ENCODE assay signal across 5 cellular contexts in the genomic region with DNA sequence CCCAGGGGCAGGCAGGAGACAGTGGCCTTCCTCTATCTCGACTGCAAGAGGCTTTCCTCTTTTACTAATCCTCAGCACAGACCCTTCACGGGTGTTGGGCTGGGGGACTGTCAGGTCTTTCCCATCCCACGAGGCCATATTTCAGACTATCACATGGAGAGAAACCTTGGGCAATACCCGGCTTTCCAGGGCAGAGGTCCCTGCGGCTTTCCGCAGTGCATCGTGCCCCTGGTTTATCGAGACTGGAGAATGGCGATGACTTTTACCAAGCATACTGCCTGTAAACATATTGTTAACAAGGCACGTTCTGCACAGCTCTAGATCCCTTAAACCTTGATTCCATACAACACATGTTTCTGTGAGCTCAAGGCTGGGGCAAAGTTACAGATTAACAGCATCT. TPM values are rescaled to one million over a fixed set of nuclear protein-coding genes. Genes with fewer than 3 reads are reported as not detected.
A peak's percentile ranks its signal among the peaks of the same experiment; 100 is the strongest.
DNase-seq lines count a peak whose midpoint lies in the region; ATAC-seq and TF ChIP-seq lines count a peak whose summit lies in the region.
"Not testable (repeated sequence)": the region's sequence is repeated elsewhere in the genome, so short reads cannot be mapped to it uniquely, and the experiment has no call there.
"Had no signal": no experiment of that assay in that cellular context is flagged by ENCODE, and none has a peak within 500 bp of the region (broad histone marks: within the 10 kb centered on the region; RNA-seq: fewer than 3 reads in every experiment).

No MANE protein-coding gene starts in this region.

- H3K4me3 Mint-ChIP-seq in CD4-positive, alpha-beta T cell = peak overlapping the region; percentile 98
- peak overlapping the region; percentile 95 for H3K4me3 Mint-ChIP-seq in activated CD4-positive, alpha-beta T cell treated with anti-CD3 and anti-CD28 coated beads for 36 hours
- H3K4me3 Mint-ChIP-seq in activated naive CD8-positive, alpha-beta T cell treated with anti-CD3 and anti-CD28 coated beads, Interleukin-2, amount 10 ng/mL, durations not matched to agents 7 days and 5 days = peak overlapping the region; percentile 28
- H3K4me3 Mint-ChIP-seq in naive thymus-derived CD8-positive, alpha-beta T cell = peak overlapping the region in 9 of 10 donors; percentile 55 to 98 (median 94)

- peaks cover 18% of the 10 kb centered on the region for H3K36me3 Mint-ChIP-seq in CD4-positive, alpha-beta T cell (ENCODE audit: low read depth)
- H3K36me3 Mint-ChIP-seq in activated CD4-positive, alpha-beta T cell treated with anti-CD3 and anti-CD28 coated beads for 36 hours (ENCODE audit: low read depth); activated naive CD8-positive, alpha-beta T cell treated with anti-CD3 and anti-CD28 coated beads, Interleukin-2, amount 10 ng/mL, durations not matched to agents 7 days and 5 days: not testable (repeated sequence)
- H3K36me3 Mint-ChIP-seq in naive thymus-derived CD8-positive, alpha-beta T cell = peaks cover 0 to 12% (median 4%) of the 10 kb centered on the region in 3 donors

- peaks cover 26% of the 10 kb centered on the region for H3K4me1 Mint-ChIP-seq in CD4-positive, alpha-beta T cell (ENCODE audit: low read depth)
- peaks cover 18% of the 10 kb centered on the region for H3K4me1 Mint-ChIP-seq in activated CD4-positive, alpha-beta T cell treated with anti-CD3 and anti-CD28 coated beads for 36 hours
- H3K4me1 Mint-ChIP-seq in activated naive CD8-positive, alpha-beta T cell treated with anti-CD3 and anti-CD28 coated beads, Interleukin-2, amount 10 ng/mL, durations not matched to agents 7 days and 5 days = not testable (repeated sequence)
- H3K4me1 Mint-ChIP-seq in naive thymus-derived CD8-positive, alpha-beta T cell = peaks cover 9 to 35% (median 24%) of the 10 kb centered on the region in 4 donors

- not testable (repeated sequence) for DNase-seq in CD4-positive, alpha-beta T cell; activated CD4-positive, alpha-beta T cell treated with anti-CD3 and anti-CD28 coated beads for 36 hours; activated naive CD8-positive, alpha-beta T cell treated with anti-CD3 and anti-CD28 coated beads, Interleukin-2, amount 10 ng/mL, durations not matched to agents 7 days and 5 days; naive thymus-derived CD8-positive, alpha-beta T cell

- intact Hi-C loops in CD4-positive, alpha-beta T cell (cut with DNase I, micrococcal nuclease); activated CD4-positive, alpha-beta T cell treated with anti-CD3 and anti-CD28 coated beads for 36 hours (cut with DNase I, micrococcal nuclease): not testable (repeated sequence)

- not testable (repeated sequence) for H3K9me3 ChIP-seq in CD4-positive, alpha-beta T cell (ENCODE audit: control insufficient read depth, low read length)

- TF ChIP-seq CTCF in CD4-positive, alpha-beta T cell (IDR thresholded peaks at IDR 0.05) = not testable (repeated sequence)

- not testable (repeated sequence) for ATAC-seq in CD4-positive, alpha-beta T cell (ENCODE audit: poor library complexity); activated CD4-positive, alpha-beta T cell treated with anti-CD3 and anti-CD28 coated beads for 36 hours; activated naive CD8-positive, alpha-beta T cell treated with anti-CD3 and anti-CD28 coated beads, Interleukin-2, amount 10 ng/mL, durations not matched to agents 7 days and 5 days (ENCODE audit: low read depth); naive thymus-derived CD8-positive, alpha-beta T cell

- not testable (repeated sequence) for H3K27ac ChIP-seq in CD4-positive, alpha-beta T cell (ENCODE audit: low read depth, low read length)

- CTCF ChIA-PET in CD4-positive, alpha-beta T cell (lab: Charles Lee); activated CD4-positive, alpha-beta T cell treated with anti-CD3 and anti-CD28 coated beads for 36 hours (lab: Charles Lee): not testable (repeated sequence)

- POLR2A ChIA-PET in CD4-positive, alpha-beta T cell (lab: Charles Lee); activated CD4-positive, alpha-beta T cell treated with anti-CD3 and anti-CD28 coated beads for 36 hours (lab: Charles Lee); activated naive CD8-positive, alpha-beta T cell treated with anti-CD3 and anti-CD28 coated beads, Interleukin-2, amount 10 ng/mL, durations not matched to agents 7 days and 5 days (lab: Charles Lee): not testable (repeated sequence)
- POLR2A ChIA-PET in naive thymus-derived CD8-positive, alpha-beta T cell (lab: Charles Lee) = interaction anchor here (0.6 to 2.4 kb wide), 2 partner anchors 18 to 30 kb away, joined by 5 read pairs; no protein-coding TSS in a partner anchor

- not testable (repeated sequence) for H3K27me3 Mint-ChIP-seq in CD4-positive, alpha-beta T cell; activated CD4-positive, alpha-beta T cell treated with anti-CD3 and anti-CD28 coated beads for 36 hours; activated naive CD8-positive, alpha-beta T cell treated with anti-CD3 and anti-CD28 coated beads, Interleukin-2, amount 10 ng/mL, durations not matched to agents 7 days and 5 days; naive thymus-derived CD8-positive, alpha-beta T cell

- not testable (repeated sequence) for H3K27ac Mint-ChIP-seq in CD4-positive, alpha-beta T cell; activated CD4-positive, alpha-beta T cell treated with anti-CD3 and anti-CD28 coated beads for 36 hours; activated naive CD8-positive, alpha-beta T cell treated with anti-CD3 and anti-CD28 coated beads, Interleukin-2, amount 10 ng/mL, durations not matched to agents 7 days and 5 days
- peak overlapping the region in 1 of 10 donors; percentile 27 for H3K27ac Mint-ChIP-seq in naive thymus-derived CD8-positive, alpha-beta T cell

- not testable (repeated sequence) for H3K27me3 ChIP-seq in CD4-positive, alpha-beta T cell (ENCODE audit: control insufficient read depth, insufficient read depth, low read length)

- not testable (repeated sequence) for H3K9me3 Mint-ChIP-seq in CD4-positive, alpha-beta T cell; activated CD4-positive, alpha-beta T cell treated with anti-CD3 and anti-CD28 coated beads for 36 hours (ENCODE audit: low read depth); activated naive CD8-positive, alpha-beta T cell treated with anti-CD3 and anti-CD28 coated beads, Interleukin-2, amount 10 ng/mL, durations not matched to agents 7 days and 5 days; naive thymus-derived CD8-positive, alpha-beta T cell

RNA-seq across cellular contexts. Expression of gene RTEL1, which starts 2.1 kb away (rescaled TPM):
- total RNA-seq in CD4-positive, alpha-beta T cell = 10 to 100 TPM; 25.5 to 27.6 TPM
- total RNA-seq in activated CD4-positive, alpha-beta T cell treated with anti-CD3 and anti-CD28 coated beads for 36 hours = 10 to 100 TPM; 44.5 to 44.7 TPM
- total RNA-seq in activated naive CD8-positive, alpha-beta T cell treated with anti-CD3 and anti-CD28 coated beads, Interleukin-2, amount 10 ng/mL, durations not matched to agents 7 days and 5 days = 10 to 100 TPM; 41.3 to 41.5 TPM
- 10 to 100 TPM; 23.6 to 25.5 TPM for total RNA-seq in naive thymus-derived CD8-positive, alpha-beta T cell
- polyA plus RNA-seq in naive thymus-derived CD8-positive, alpha-beta T cell = 1 to 10 TPM; 3.2 to 6.8 (median 4.4) TPM

RNA-seq across cellular contexts. Expression of gene STMN3, which starts 7.0 kb away (rescaled TPM):
- 100 to 1,000 TPM; 122 to 127 TPM for total RNA-seq in CD4-positive, alpha-beta T cell
- total RNA-seq in activated CD4-positive, alpha-beta T cell treated with anti-CD3 and anti-CD28 coated beads for 36 hours = 10 to 100 TPM; 15.4 to 17.6 TPM
- 10 to 100 TPM; 42.1 to 45.6 TPM for total RNA-seq in activated naive CD8-positive, alpha-beta T cell treated with anti-CD3 and anti-CD28 coated beads, Interleukin-2, amount 10 ng/mL, durations not matched to agents 7 days and 5 days
- 100 to 1,000 TPM in 1 of 2 experiments, 10 to 100 TPM in 1; 94.3 to 102 TPM for total RNA-seq in naive thymus-derived CD8-positive, alpha-beta T cell
- polyA plus RNA-seq in naive thymus-derived CD8-positive, alpha-beta T cell = 10 to 100 TPM; 21.6 to 35.4 (median 34.0) TPM

RNA-seq across cellular contexts. Expression of gene GMEB2, which starts 33.3 kb away (rescaled TPM):
- 10 to 100 TPM; 32.9 to 34.0 TPM for total RNA-seq in CD4-positive, alpha-beta T cell
- 10 to 100 TPM; 14.0 to 14.1 TPM for total RNA-seq in activated CD4-positive, alpha-beta T cell treated with anti-CD3 and anti-CD28 coated beads for 36 hours
- 10 to 100 TPM; 20.5 to 21.6 TPM for total RNA-seq in activated naive CD8-positive, alpha-beta T cell treated with anti-CD3 and anti-CD28 coated beads, Interleukin-2, amount 10 ng/mL, durations not matched to agents 7 days and 5 days
- 10 to 100 TPM; 26.1 to 26.6 TPM for total RNA-seq in naive thymus-derived CD8-positive, alpha-beta T cell
- polyA plus RNA-seq in naive thymus-derived CD8-positive, alpha-beta T cell = 10 to 100 TPM in 1 of 3 donors, 1 to 10 TPM in 2; 6.2 to 16.3 (median 6.8) TPM

RNA-seq across cellular contexts. Expression of gene TNFRSF6B, which starts 36.3 kb away (rescaled TPM):
- total RNA-seq in CD4-positive, alpha-beta T cell = 1 to 10 TPM; 2.5 to 2.6 TPM
- 1 to 10 TPM in 1 of 2 experiments, under 1 TPM in 1; 0.21 to 1.7 TPM for total RNA-seq in activated CD4-positive, alpha-beta T cell treated with anti-CD3 and anti-CD28 coated beads for 36 hours
- total RNA-seq in activated naive CD8-positive, alpha-beta T cell treated with anti-CD3 and anti-CD28 coated beads, Interleukin-2, amount 10 ng/mL, durations not matched to agents 7 days and 5 days = not detected
- 1 to 10 TPM in 1 of 2 experiments, under 1 TPM in 1; 0.96 to 1.1 TPM for total RNA-seq in naive thymus-derived CD8-positive, alpha-beta T cell
- under 1 TPM in 2 of 3 donors, not detected in 1; 0.22 to 0.84 TPM for polyA plus RNA-seq in naive thymus-derived CD8-positive, alpha-beta T cell
- polyA plus RNA-seq: CD14-positive monocyte had no signal

RNA-seq across cellular contexts. Expression of gene ARFRP1, which starts 47.6 kb away (rescaled TPM):
- total RNA-seq in CD4-positive, alpha-beta T cell = 10 to 100 TPM; 34.5 to 35.7 TPM
- total RNA-seq in activated CD4-positive, alpha-beta T cell treated with anti-CD3 and anti-CD28 coated beads for 36 hours = 10 to 100 TPM; 36.4 to 52.0 TPM
- total RNA-seq in activated naive CD8-positive, alpha-beta T cell treated with anti-CD3 and anti-CD28 coated beads, Interleukin-2, amount 10 ng/mL, durations not matched to agents 7 days and 5 days = 10 to 100 TPM; 68.8 to 73.1 TPM
- 100 to 1,000 TPM; 106 to 108 TPM for total RNA-seq in naive thymus-derived CD8-positive, alpha-beta T cell
- 10 to 100 TPM; 60.1 to 92.1 (median 80.9) TPM for polyA plus RNA-seq in naive thymus-derived CD8-positive, alpha-beta T cell

Comparison
In these comparisons a context has a peak if more than half of its experiments do, and no peak if none do; other contexts are left out.
1. H3K4me3 Mint-ChIP-seq: peak in every context shown above with its lines; median percentile 98 in CD4-positive, alpha-beta T cell; 95 in activated CD4-positive, alpha-beta T cell treated with anti-CD3 and anti-CD28 coated beads for 36 hours; 94 in naive thymus-derived CD8-positive, alpha-beta T cell; 28 in activated naive CD8-positive, alpha-beta T cell treated with anti-CD3 and anti-CD28 coated beads, Interleukin-2, amount 10 ng/mL, durations not matched to agents 7 days and 5 days.